In the genomic region with DNA sequence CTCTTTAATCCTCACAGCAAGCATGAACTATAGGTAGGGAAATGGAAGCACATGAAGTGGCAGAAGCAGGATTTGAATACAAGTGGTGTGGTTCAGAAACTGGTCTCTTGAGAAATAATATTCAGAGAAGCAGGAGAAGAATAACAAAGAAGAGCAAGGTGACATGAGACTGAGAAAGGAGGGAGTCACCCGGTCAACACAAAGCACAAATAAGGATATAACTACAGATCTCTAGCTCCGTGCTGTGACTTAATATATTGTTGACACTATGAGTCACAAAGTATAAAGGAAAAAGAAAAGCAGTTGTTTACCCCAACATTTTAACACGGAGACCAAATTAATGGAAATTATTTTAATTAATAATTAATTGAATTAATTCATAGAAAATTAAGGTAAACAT, we compare ENCODE assay signal across 1 cellular context.
TF ChIP-seq lines count a peak whose summit lies in the region.

No MANE protein-coding gene starts in this region.

TF ChIP-seq in endothelial cell of umbilical vein, 7 proteins besides CTCF, POLR2A, EP300 and RAD21:
- TF ChIP-seq FOS (IDR thresholded peaks at IDR 0.05; ENCODE audit: borderline replicate concordance, insufficient read depth, low read length) (peak; percentile 9), GATA2 (IDR thresholded peaks at IDR 0.05; ENCODE audit: insufficient read depth, insufficient read length, low read depth, low read length) (no peak), POLR2AphosphoS5 (IDR thresholded peaks at IDR 0.05; ENCODE audit: insufficient read depth, low read depth, low read length) (no peak), MYC (IDR thresholded peaks at IDR 0.05; ENCODE audit: low read depth, low read length) (no peak), MAX (IDR thresholded peaks at IDR 0.05; ENCODE audit: insufficient read depth, insufficient read length) (no peak), JUN (IDR thresholded peaks at IDR 0.05; ENCODE audit: borderline replicate concordance, insufficient read depth, insufficient read length, low read depth) (no peak)
